11 cellular contexts compared by ENCODE assay signal in genomic region chr16:53744449-53744848, GRCh38. TPM values are rescaled to one million over a fixed set of nuclear protein-coding genes. Genes with fewer than 3 reads are reported as not detected.
DNase-seq lines count a peak whose midpoint lies in the region; ATAC-seq lines count a peak whose summit lies in the region.
"Had no signal": no experiment of that assay in that cellular context is flagged by ENCODE, and none has a peak within 500 bp of the region (broad histone marks: within the 10 kb centered on the region; RNA-seq: fewer than 3 reads in every experiment).

No MANE protein-coding gene starts in this region.

- DNase-seq in COLO668 (lab: John Stamatoyannopoulos, UW; ENCODE audit: unreplicated experiment) (peak; percentile 37), GM23248 (no peak), left colon (no peak), aorta (no peak), H4 (ENCODE audit: low spot score) (no peak), Ammon's horn (ENCODE audit: low spot score) (no peak)
- peak; percentile 3 to 6 for DNase-seq in activated CD4-positive, alpha-beta T cell treated with anti-CD3 and anti-CD28 coated beads, Interleukin-2, amount 50 U/mL, for 4 hours
- DNase-seq: foreskin melanocyte had no signal

- H3K36me3 ChIP-seq in GM23248 (ENCODE audit: low read depth), result no peaks in the 10 kb centered on the region
- no peaks in the 10 kb centered on the region for H3K36me3 ChIP-seq in aorta (ENCODE audit: control insufficient read depth in 1 of 2, insufficient read depth in 2 of 2, low read length in 1 of 2)

- H3K4me2 ChIP-seq in GM23248 (ENCODE audit: unreplicated experiment), result peak overlapping the region; percentile 73

- ATAC-seq in left colon (peak; percentile 26), aorta (ENCODE audit: low FRiP score) (no peak), HG02798 (IDR thresholded peaks at IDR 0.05; ENCODE audit: poor library complexity, unreplicated experiment) (no peak)
- ATAC-seq: K562 had no signal

- peak overlapping the region; percentile 32; the same call in 1 of the 2 replicates for H3K9ac ChIP-seq in GM23248

- H2AFZ ChIP-seq in GM23248, result no peak overlapping the region

- peak overlapping the region; percentile 92 for H3K27ac ChIP-seq in GM23248
- H3K27ac ChIP-seq in aorta (ENCODE audit: low read depth in 1 of 2, low read length in 2 of 2), result peak overlapping the region in 1 of 2 donors; percentile 25

- H3K4me1 ChIP-seq in GM23248 (ENCODE audit: insufficient read depth) (peaks cover 41% of the 10 kb centered on the region), aorta (ENCODE audit: control insufficient read depth in 1 of 2, insufficient read depth in 2 of 2, low read length in 2 of 2) (peaks cover 0 to 3% of the 10 kb centered on the region in 2 donors)

- in situ Hi-C loops in GM23248 (cut with MboI), result no loop called here

- intact Hi-C loops in left colon (cut with DNase I, micrococcal nuclease) (no loop called here), aorta (cut with DNase I) (no loop called here)

- H3K4me3 ChIP-seq in GM23248, result peak overlapping the region; percentile 26
- H3K4me3 ChIP-seq in aorta (ENCODE audit: low read length in 2 of 2), result no peak overlapping the region
- H3K4me3 ChIP-seq: K562, skin epidermis had no signal

- H3K9me2 ChIP-seq in GM23248 (ENCODE audit: insufficient read depth), result no peaks in the 10 kb centered on the region

- H3K79me2 ChIP-seq in GM23248 (ENCODE audit: insufficient read depth), result peaks cover 80% of the 10 kb centered on the region

- H3K27me3 ChIP-seq in GM23248 (replicated peaks; ENCODE audit: insufficient read depth), result no peaks in the 10 kb centered on the region
- H3K27me3 ChIP-seq in aorta (ENCODE audit: control insufficient read depth in 1 of 2, insufficient read depth in 2 of 2, low read length in 1 of 2), result no peaks in the 10 kb centered on the region

- 60 to 62% methylated on average over 3 of the region's 3 CpGs for WGBS in GM23248 (ENCODE audit: low coverage in 1 of 2, low lambda C conversion rate in 2 of 2, missing lambda C conversion rate in 2 of 2), 2 experiments
- WGBS in aorta, 2 donors, result 67 to 72% methylated on average over 3 of the region's 3 CpGs

- H3K9me3 ChIP-seq in GM23248 (ENCODE audit: low read depth) (no peaks in the 10 kb centered on the region), aorta (ENCODE audit: control insufficient read depth, low read length) (no peaks in the 10 kb centered on the region)

- H3F3A ChIP-seq in GM23248 (ENCODE audit: insufficient read depth), result peaks cover 45% of the 10 kb centered on the region

- H4K20me1 ChIP-seq in GM23248 (ENCODE audit: insufficient read depth), result no peaks in the 10 kb centered on the region

RNA-seq across cellular contexts. Expression of gene FTO, which starts 40.5 kb away (rescaled TPM):
- total RNA-seq in GM23248 (2014; rRNA removed; shearing (Covaris generic)), result 99.2 and 118 TPM in 2 replicates
- polyA plus RNA-seq in GM23248 (2016; fragmentation: Nextera tagmentation; extraction: Ambion mirVana) (84.2 and 85.3 TPM in 2 replicates), aorta (10 to 100 TPM; 17.9 to 26.6 TPM)
- total RNA-seq in left colon (10 to 100 TPM; 38.6 to 40.8 TPM), aorta (10 to 100 TPM; 84.5 to 97.7 TPM)
- 62.8 and 73.6 TPM in 2 replicates for total RNA-seq in H4 (2014; rRNA removed; shearing (Covaris generic))

RNA-seq across cellular contexts. Expression of gene RPGRIP1L, which starts 40.8 kb away (rescaled TPM):
- total RNA-seq in GM23248 (2014; rRNA removed; shearing (Covaris generic)), result 16.3 and 19.0 TPM in 2 replicates
- 16.8 and 17.6 TPM in 2 replicates for polyA plus RNA-seq in GM23248 (2016; fragmentation: Nextera tagmentation; extraction: Ambion mirVana)
- 1 to 10 TPM; 1.7 to 2.5 TPM for total RNA-seq in left colon
- 1 to 10 TPM; 4.6 to 7.3 TPM for total RNA-seq in aorta
- polyA plus RNA-seq in aorta, result 1 to 10 TPM; 1.4 to 2.2 TPM
- 5.5 and 8.2 TPM in 2 replicates for total RNA-seq in H4 (2014; rRNA removed; shearing (Covaris generic))

Comparison
In these comparisons a context has a peak if more than half of its experiments do, and no peak if none do; other contexts are left out.
1. DNase-seq: peak in COLO668 (single experiment) and activated CD4-positive, alpha-beta T cell treated with anti-CD3 and anti-CD28 coated beads, Interleukin-2, amount 50 U/mL, for 4 hours (2 of 2); none in GM23248 (single experiment), left colon (0 of 2), aorta (0 of 2), H4 (single experiment) and Ammon's horn (single experiment).